In the genomic region with DNA sequence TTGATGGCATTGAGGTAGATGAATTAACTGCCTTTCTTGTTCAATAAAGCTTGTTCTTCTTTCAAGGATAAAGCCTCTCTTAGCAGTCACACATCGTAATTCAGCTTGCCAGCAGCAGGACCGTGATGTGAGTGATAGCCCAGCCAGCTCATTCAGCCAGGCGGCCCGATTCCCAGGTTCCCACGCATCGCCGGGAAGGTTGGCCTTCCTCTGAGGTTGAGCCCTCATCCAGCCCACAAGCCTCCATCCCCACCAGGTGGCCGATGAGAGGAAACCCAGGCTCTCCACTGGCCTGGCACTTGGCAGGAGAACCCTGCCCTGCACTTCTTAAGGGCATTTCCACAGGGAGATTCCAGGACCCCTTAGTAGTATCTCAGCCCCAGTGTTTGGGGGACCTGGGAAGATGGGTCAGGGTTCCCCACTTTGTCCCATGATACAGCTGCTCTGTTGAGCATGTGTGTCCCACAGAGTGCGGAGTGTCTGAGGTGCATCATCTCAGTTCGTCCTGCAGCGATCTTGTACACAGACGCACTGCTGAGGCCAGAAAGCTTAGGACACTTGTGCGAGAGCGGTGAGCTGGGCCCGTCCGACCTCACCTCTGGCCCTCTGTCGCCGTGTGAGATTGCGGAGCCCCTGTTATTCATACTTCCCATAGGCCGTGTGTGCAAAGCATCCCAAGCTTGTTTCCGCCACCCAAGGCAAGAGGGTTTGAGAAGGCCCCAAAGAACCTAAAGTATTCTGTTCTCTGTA, we compare ENCODE assay signal across 15 cellular contexts. TPM values are rescaled to one million over a fixed set of nuclear protein-coding genes. Genes with fewer than 3 reads are reported as not detected.
DNase-seq lines count a peak whose midpoint lies in the region; ATAC-seq and TF ChIP-seq lines count a peak whose summit lies in the region.
"Had no signal": no experiment of that assay in that cellular context is flagged by ENCODE, and none has a peak within 500 bp of the region (broad histone marks: within the 10 kb centered on the region; RNA-seq: fewer than 3 reads in every experiment).

No MANE protein-coding gene starts in this region.

- no peak overlapping the region for H3K23ac ChIP-seq in mesenchymal stem cell (ENCODE audit: low read length in 2 of 2)

- no peak overlapping the region for H3K9ac ChIP-seq in mesenchymal stem cell (ENCODE audit: low read length)

- peak overlapping the region in 1 of 2 experiments; percentile 26 for H2BK12ac ChIP-seq in mesenchymal stem cell (ENCODE audit: low read length in 2 of 2)

- WGBS in body of pancreas, 2 donors, result 53 to 60% methylated on average over 19 to 21 of the region's 21 CpGs
- WGBS in mesenchymal stem cell, result 90% methylated on average over 21 of the region's 21 CpGs

- H3K36me3 ChIP-seq in HEK293 (ENCODE audit: control insufficient read depth in 2 of 2, insufficient read depth in 1 of 2, low read length in 2 of 2) (no peaks in the 10 kb centered on the region), body of pancreas (replicated peaks in 1 of 2; ENCODE audit: insufficient read depth in 1 of 2, low read depth in 2 of 2) (no peaks in the 10 kb centered on the region), mesenchymal stem cell (ENCODE audit: control insufficient read depth in 1 of 2, insufficient read depth in 2 of 2, low read depth in 1 of 2, low read length in 2 of 2) (peaks cover 0 to 8% of the 10 kb centered on the region in 2 experiments)
- H3K36me3 ChIP-seq: spleen had no signal

- H2BK15ac ChIP-seq in mesenchymal stem cell (ENCODE audit: low read depth, poor library complexity, severe bottlenecking), result no peak overlapping the region

- no peaks in the 10 kb centered on the region for H3K27me3 ChIP-seq in body of pancreas
- no peaks in the 10 kb centered on the region for H3K27me3 ChIP-seq in mesenchymal stem cell (ENCODE audit: control insufficient read depth in 1 of 2, insufficient read depth in 1 of 2, low read length in 2 of 2)

- peak overlapping the region; percentile 1 for H4K91ac ChIP-seq in mesenchymal stem cell (ENCODE audit: low read length)

- H3K4me1 ChIP-seq in HEK293 (ENCODE audit: control insufficient read depth, insufficient read depth, low read length), result peaks cover 18% of the 10 kb centered on the region
- peaks cover 41% of the 10 kb centered on the region for H3K4me1 ChIP-seq in body of pancreas
- H3K4me1 ChIP-seq in mesenchymal stem cell (ENCODE audit: control insufficient read depth, insufficient read depth, low read depth, low read length), result peaks cover 39% of the 10 kb centered on the region

- TF ChIP-seq POLR2A in body of pancreas (IDR thresholded peaks at IDR 0.05), result no peak

- H3K9me3 ChIP-seq in HEK293 (ENCODE audit: control insufficient read depth, insufficient read depth, low read depth, low read length) (no peaks in the 10 kb centered on the region), body of pancreas (no peaks in the 10 kb centered on the region), mesenchymal stem cell (ENCODE audit: control insufficient read depth, low read length) (no peaks in the 10 kb centered on the region)
- H3K9me3 ChIP-seq: spleen had no signal

- no peak overlapping the region for H3K4me3 ChIP-seq in HEK293 (ENCODE audit: low read depth, low read length)
- H3K4me3 ChIP-seq in body of pancreas, result no peak overlapping the region
- H3K4me3 ChIP-seq in mesenchymal stem cell (ENCODE audit: insufficient read depth in 1 of 2, low read depth in 1 of 2, low read length in 2 of 2), result no peak overlapping the region
- H3K4me3 ChIP-seq: coronary artery, SK-N-MC, spleen had no signal

- no peak overlapping the region for H3K14ac ChIP-seq in mesenchymal stem cell (ENCODE audit: low read length in 2 of 2)

- no peak overlapping the region for H3K18ac ChIP-seq in mesenchymal stem cell (ENCODE audit: low read depth in 1 of 2, low read length in 2 of 2)

- ATAC-seq in body of pancreas, result peak; percentile 30
- ATAC-seq in GM18861 (IDR thresholded peaks at IDR 0.05; ENCODE audit: unreplicated experiment), result no peak
- ATAC-seq: naive thymus-derived CD8-positive, alpha-beta T cell had no signal

- no peak overlapping the region for H3K4ac ChIP-seq in mesenchymal stem cell (ENCODE audit: low read depth in 1 of 2, low read length in 2 of 2)

- CTCF ChIA-PET in HEK293 (lab: Yijun Ruan, JAX), result interaction anchor here (0.7 to 1.7 kb wide), 4 partner anchors 15 to 437 kb away, joined by 3 to 6 read pairs (median 4); no protein-coding TSS in a partner anchor

- TF ChIP-seq CTCF in HEK293 (tag by site-specific recombination; IDR thresholded peaks at IDR 0.05), result no peak
- peak; percentile 31 to 78 (median 66) for TF ChIP-seq CTCF in body of pancreas (IDR thresholded peaks at IDR 0.05)

- no peak overlapping the region for H2AFZ ChIP-seq in mesenchymal stem cell (ENCODE audit: low read depth, low read length)

- no peak overlapping the region for H2AK5ac ChIP-seq in mesenchymal stem cell (ENCODE audit: low read length, severe bottlenecking)

- H3K27ac ChIP-seq in HEK293 (ENCODE audit: extremely low read depth, low read depth, low read length) (no peak overlapping the region), body of pancreas (no peak overlapping the region), mesenchymal stem cell (ENCODE audit: low read length, poor library complexity, severe bottlenecking) (no peak overlapping the region)
- H3K27ac ChIP-seq: coronary artery, SK-N-MC, spleen had no signal

- no peak overlapping the region for H2BK120ac ChIP-seq in mesenchymal stem cell (ENCODE audit: low read depth, low read length)

- peaks cover 25% of the 10 kb centered on the region for H3K79me1 ChIP-seq in mesenchymal stem cell (replicated peaks; ENCODE audit: low read length, poor library complexity, severe bottlenecking)

- H4K8ac ChIP-seq in mesenchymal stem cell (ENCODE audit: low read length), result no peak overlapping the region

- no peak overlapping the region for H3K4me2 ChIP-seq in mesenchymal stem cell (ENCODE audit: low read length, poor library complexity, severe bottlenecking)

- POLR2A ChIA-PET in HEK293 (lab: Yijun Ruan, JAX), result interaction anchor here (0.5 kb wide), 1 partner anchor 73 kb away, joined by 4 read pairs; no protein-coding TSS in a partner anchor

- intact Hi-C loops in body of pancreas (cut with DNase I), result no loop called here

- DNase-seq in COLO668 (lab: John Stamatoyannopoulos, UW; ENCODE audit: unreplicated experiment) (peak; percentile 47), body of pancreas (peak; percentile 82 to 88 (median 86)), mesenchymal stem cell (no peak), NCI-H1694 treated with DMSO at 0.1 percent for 48 hours (lab: John Stamatoyannopoulos, UW) (no peak), AG08395 (ENCODE audit: low spot score) (no peak)
- DNase-seq in activated CD4-positive, CD25-positive, alpha-beta regulatory T cell (lab: John Stamatoyannopoulos, UW), result no peak
- DNase-seq: activated B cell treated with CpG ODN at 0.5 μM for 24 hours; activated naive CD8-positive, alpha-beta T cell treated with anti-CD3 and anti-CD28 coated beads, Interleukin-2, amount 10 ng/mL, durations not matched to agents 7 days and 5 days; IMR-90; naive thymus-derived CD8-positive, alpha-beta T cell; spleen had no signal

- H2BK5ac ChIP-seq in mesenchymal stem cell (ENCODE audit: low read depth, low read length, poor library complexity, severe bottlenecking), result no peak overlapping the region

TF ChIP-seq in HEK293, 187 proteins besides CTCF, POLR2A, EP300 and RAD21:
- TF ChIP-seq PRDM1 (tag by site-specific recombination; IDR thresholded peaks at IDR 0.05) (no peak), ZSCAN16 (tag by site-specific recombination; IDR thresholded peaks at IDR 0.05) (no peak), ZBTB20 (tag by site-specific recombination; IDR thresholded peaks at IDR 0.05) (0 out of 2 replicates have a peak, but pooled peaks have one; percentile 20), OSR2 (tag by site-specific recombination; IDR thresholded peaks at IDR 0.05) (no peak)
- TF ChIP-seq, protein P1, sequence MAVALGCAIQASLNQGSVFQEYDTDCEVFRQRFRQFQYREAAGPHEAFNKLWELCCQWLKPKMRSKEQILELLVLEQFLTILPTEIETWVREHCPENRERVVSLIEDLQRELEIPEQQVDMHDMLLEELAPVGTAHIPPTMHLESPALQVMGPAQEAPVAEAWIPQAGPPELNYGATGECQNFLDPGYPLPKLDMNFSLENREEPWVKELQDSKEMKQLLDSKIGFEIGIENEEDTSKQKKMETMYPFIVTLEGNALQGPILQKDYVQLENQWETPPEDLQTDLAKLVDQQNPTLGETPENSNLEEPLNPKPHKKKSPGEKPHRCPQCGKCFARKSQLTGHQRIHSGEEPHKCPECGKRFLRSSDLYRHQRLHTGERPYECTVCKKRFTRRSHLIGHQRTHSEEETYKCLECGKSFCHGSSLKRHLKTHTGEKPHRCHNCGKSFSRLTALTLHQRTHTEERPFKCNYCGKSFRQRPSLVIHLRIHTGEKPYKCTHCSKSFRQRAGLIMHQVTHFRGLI (tag by site-specific recombination; IDR thresholded peaks at IDR 0.05), result 0 out of 2 replicates have a peak, but pooled peaks have one; percentile 27

RNA-seq across cellular contexts. Expression of a gene that starts 4.9 kb away (rescaled TPM):
- total RNA-seq in body of pancreas, result 10 to 100 TPM; 21.3 to 32.6 TPM
- polyA plus RNA-seq in mesenchymal stem cell (2013, experiment 1 of 2), result 19.4 TPM
- polyA plus RNA-seq in mesenchymal stem cell (2013, experiment 2 of 2), result 19.3 TPM
- total RNA-seq: activated B cell treated with CpG ODN at 0.5 μM for 24 hours had no signal

Comparison
In these comparisons a context has a peak if more than half of its experiments do, and no peak if none do; other contexts are left out.
1. DNase-seq: peak in COLO668 (single experiment) and body of pancreas (4 of 4); none in mesenchymal stem cell (single experiment), NCI-H1694 treated with DMSO at 0.1 percent for 48 hours (single experiment), AG08395 (single experiment) and activated CD4-positive, CD25-positive, alpha-beta regulatory T cell (0 of 4).